In genomic region chr3:179158336-179159039, GRCh38 we compare ENCODE assay signal across 16 cellular contexts. TPM values are rescaled to one million over a fixed set of nuclear protein-coding genes. Genes with fewer than 3 reads are reported as not detected.
DNase-seq lines count a peak whose midpoint lies in the region; ATAC-seq and TF ChIP-seq lines count a peak whose summit lies in the region.
"Had no signal": no experiment of that assay in that cellular context is flagged by ENCODE, and none has a peak within 500 bp of the region (broad histone marks: within the 10 kb centered on the region; RNA-seq: fewer than 3 reads in every experiment).

No MANE protein-coding gene starts in this region.

- peaks cover 57% of the 10 kb centered on the region for H3K4me1 Mint-ChIP-seq in activated naive CD8-positive, alpha-beta T cell treated with anti-CD3 and anti-CD28 coated beads, Interleukin-2, amount 50 U/mL, for 24 hours
- H3K4me1 Mint-ChIP-seq in activated naive CD8-positive, alpha-beta T cell treated with anti-CD3 and anti-CD28 coated beads for 36 hours, result peaks cover 49% of the 10 kb centered on the region

- H3K36me3 Mint-ChIP-seq in activated naive CD8-positive, alpha-beta T cell treated with anti-CD3 and anti-CD28 coated beads, Interleukin-2, amount 50 U/mL, for 24 hours (ENCODE audit: low read depth), result no peaks in the 10 kb centered on the region
- no peaks in the 10 kb centered on the region for H3K36me3 Mint-ChIP-seq in activated naive CD8-positive, alpha-beta T cell treated with anti-CD3 and anti-CD28 coated beads for 36 hours
- H3K36me3 Mint-ChIP-seq: brain had no signal

- H3K4me3 Mint-ChIP-seq in activated naive CD8-positive, alpha-beta T cell treated with anti-CD3 and anti-CD28 coated beads, Interleukin-2, amount 50 U/mL, for 24 hours, result no peak overlapping the region
- no peak overlapping the region for H3K4me3 Mint-ChIP-seq in activated naive CD8-positive, alpha-beta T cell treated with anti-CD3 and anti-CD28 coated beads for 36 hours
- H3K4me3 Mint-ChIP-seq: brain, H9 had no signal

- no peaks in the 10 kb centered on the region for H3K9me3 Mint-ChIP-seq in activated naive CD8-positive, alpha-beta T cell treated with anti-CD3 and anti-CD28 coated beads, Interleukin-2, amount 50 U/mL, for 24 hours
- no peaks in the 10 kb centered on the region for H3K9me3 Mint-ChIP-seq in activated naive CD8-positive, alpha-beta T cell treated with anti-CD3 and anti-CD28 coated beads for 36 hours
- H3K9me3 Mint-ChIP-seq: brain, H9 had no signal

- H3K27ac Mint-ChIP-seq in activated naive CD8-positive, alpha-beta T cell treated with anti-CD3 and anti-CD28 coated beads, Interleukin-2, amount 50 U/mL, for 24 hours, result no peak overlapping the region
- H3K27ac Mint-ChIP-seq in activated naive CD8-positive, alpha-beta T cell treated with anti-CD3 and anti-CD28 coated beads for 36 hours, result no peak overlapping the region
- H3K27ac Mint-ChIP-seq: brain, H9 had no signal

- DNase-seq in activated naive CD8-positive, alpha-beta T cell treated with anti-CD3 and anti-CD28 coated beads, Interleukin-2, amount 50 U/mL, for 24 hours, result no peak
- DNase-seq in activated naive CD8-positive, alpha-beta T cell treated with anti-CD3 and anti-CD28 coated beads for 36 hours, result no peak
- DNase-seq in DMS153 (lab: John Stamatoyannopoulos, UW), result no peak
- no peak for DNase-seq in GM13976 (ENCODE audit: low spot score)
- DNase-seq: activated CD4-positive, alpha-beta T cell treated with anti-CD3 and anti-CD28 coated beads for 4 hours; activated effector memory CD4-positive, alpha-beta T cell treated with anti-CD3 and anti-CD28 coated beads, Interleukin-2, amount 50 U/mL, for 16 hours; DMS 273 treated with DMSO at 0.1 percent for 48 hours; foreskin fibroblast; H9; stimulated activated CD4-positive, alpha-beta T cell treated with anti-CD3 and anti-CD28 coated beads, Interleukin-12 subunit alpha, Interleukin-12 subunit beta, amount 100 ng/mL, for 4 hours had no signal

- no peak for TF ChIP-seq CTCF in GM13976 (IDR thresholded peaks at IDR 0.05; ENCODE audit: borderline replicate concordance, control extremely low read depth, extremely low read depth, insufficient read depth, missing control alignments)

- ATAC-seq in activated naive CD8-positive, alpha-beta T cell treated with anti-CD3 and anti-CD28 coated beads, Interleukin-2, amount 50 U/mL, for 24 hours, result peak; percentile 69
- ATAC-seq in GM21619 (IDR thresholded peaks at IDR 0.05; ENCODE audit: unreplicated experiment) (peak; percentile 71), HG03280 (IDR thresholded peaks at IDR 0.05; ENCODE audit: unreplicated experiment) (peak; percentile 66), HG03095 (IDR thresholded peaks at IDR 0.05; ENCODE audit: unreplicated experiment) (no peak), SK-N-SH treated with all-trans-retinoic acid at 6 μM for 48 hours (no peak)
- ATAC-seq: Panc1 had no signal

- in situ Hi-C loops in GM13976 (cut with MboI; ENCODE audit: low sequenced_read_pairs, unreplicated experiment), result no loop called here

- H3K27me3 Mint-ChIP-seq in activated naive CD8-positive, alpha-beta T cell treated with anti-CD3 and anti-CD28 coated beads, Interleukin-2, amount 50 U/mL, for 24 hours, result no peaks in the 10 kb centered on the region
- H3K27me3 Mint-ChIP-seq in activated naive CD8-positive, alpha-beta T cell treated with anti-CD3 and anti-CD28 coated beads for 36 hours, result no peaks in the 10 kb centered on the region
- H3K27me3 Mint-ChIP-seq: brain had no signal

TF ChIP-seq in SK-N-SH treated with all-trans-retinoic acid at 6 μM for 48 hours, 23 proteins besides CTCF, POLR2A, EP300 and RAD21:
- TF ChIP-seq SNAI2 (CRISPR knock-in tag; IDR thresholded peaks at IDR 0.05) (no peak), ISL1 (CRISPR knock-in tag; IDR thresholded peaks at IDR 0.05) (no peak), ZFP3 (CRISPR knock-in tag; IDR thresholded peaks at IDR 0.05) (no peak), ESRRG (CRISPR knock-in tag; IDR thresholded peaks at IDR 0.05) (no peak), ZNF8 (CRISPR knock-in tag; IDR thresholded peaks at IDR 0.05) (no peak), TCF4 (CRISPR knock-in tag; IDR thresholded peaks at IDR 0.05; ENCODE audit: borderline replicate concordance) (no peak), ZNF565 (CRISPR knock-in tag; conservative IDR thresholded peaks at IDR 0.05; ENCODE audit: low read depth) (no peak), ZNF70 (CRISPR knock-in tag; IDR thresholded peaks at IDR 0.05) (no peak), CSRNP3 (CRISPR knock-in tag; IDR thresholded peaks at IDR 0.05) (no peak), PATZ1 (CRISPR knock-in tag; IDR thresholded peaks at IDR 0.05; ENCODE audit: borderline replicate concordance) (no peak), GLIS3 (CRISPR knock-in tag; IDR thresholded peaks at IDR 0.05) (no peak), BACH2 (CRISPR knock-in tag; IDR thresholded peaks at IDR 0.05; ENCODE audit: borderline replicate concordance) (no peak), OSR1 (CRISPR knock-in tag; IDR thresholded peaks at IDR 0.05) (no peak), CSDC2 (CRISPR knock-in tag; IDR thresholded peaks at IDR 0.05) (no peak), ZC3H10 (CRISPR knock-in tag; IDR thresholded peaks at IDR 0.05) (no peak), ZFP30 (CRISPR knock-in tag; IDR thresholded peaks at IDR 0.05) (no peak), RARB (CRISPR knock-in tag; IDR thresholded peaks at IDR 0.05) (no peak), TOX (CRISPR knock-in tag; IDR thresholded peaks at IDR 0.05; ENCODE audit: borderline replicate concordance) (no peak)
- TF ChIP-seq, protein P1, sequence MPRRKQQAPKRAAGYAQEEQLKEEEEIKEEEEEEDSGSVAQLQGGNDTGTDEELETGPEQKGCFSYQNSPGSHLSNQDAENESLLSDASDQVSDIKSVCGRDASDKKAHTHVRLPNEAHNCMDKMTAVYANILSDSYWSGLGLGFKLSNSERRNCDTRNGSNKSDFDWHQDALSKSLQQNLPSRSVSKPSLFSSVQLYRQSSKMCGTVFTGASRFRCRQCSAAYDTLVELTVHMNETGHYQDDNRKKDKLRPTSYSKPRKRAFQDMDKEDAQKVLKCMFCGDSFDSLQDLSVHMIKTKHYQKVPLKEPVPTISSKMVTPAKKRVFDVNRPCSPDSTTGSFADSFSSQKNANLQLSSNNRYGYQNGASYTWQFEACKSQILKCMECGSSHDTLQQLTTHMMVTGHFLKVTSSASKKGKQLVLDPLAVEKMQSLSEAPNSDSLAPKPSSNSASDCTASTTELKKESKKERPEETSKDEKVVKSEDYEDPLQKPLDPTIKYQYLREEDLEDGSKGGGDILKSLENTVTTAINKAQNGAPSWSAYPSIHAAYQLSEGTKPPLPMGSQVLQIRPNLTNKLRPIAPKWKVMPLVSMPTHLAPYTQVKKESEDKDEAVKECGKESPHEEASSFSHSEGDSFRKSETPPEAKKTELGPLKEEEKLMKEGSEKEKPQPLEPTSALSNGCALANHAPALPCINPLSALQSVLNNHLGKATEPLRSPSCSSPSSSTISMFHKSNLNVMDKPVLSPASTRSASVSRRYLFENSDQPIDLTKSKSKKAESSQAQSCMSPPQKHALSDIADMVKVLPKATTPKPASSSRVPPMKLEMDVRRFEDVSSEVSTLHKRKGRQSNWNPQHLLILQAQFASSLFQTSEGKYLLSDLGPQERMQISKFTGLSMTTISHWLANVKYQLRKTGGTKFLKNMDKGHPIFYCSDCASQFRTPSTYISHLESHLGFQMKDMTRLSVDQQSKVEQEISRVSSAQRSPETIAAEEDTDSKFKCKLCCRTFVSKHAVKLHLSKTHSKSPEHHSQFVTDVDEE (CRISPR knock-in tag; IDR thresholded peaks at IDR 0.05), result no peak
- TF ChIP-seq, protein P2, sequence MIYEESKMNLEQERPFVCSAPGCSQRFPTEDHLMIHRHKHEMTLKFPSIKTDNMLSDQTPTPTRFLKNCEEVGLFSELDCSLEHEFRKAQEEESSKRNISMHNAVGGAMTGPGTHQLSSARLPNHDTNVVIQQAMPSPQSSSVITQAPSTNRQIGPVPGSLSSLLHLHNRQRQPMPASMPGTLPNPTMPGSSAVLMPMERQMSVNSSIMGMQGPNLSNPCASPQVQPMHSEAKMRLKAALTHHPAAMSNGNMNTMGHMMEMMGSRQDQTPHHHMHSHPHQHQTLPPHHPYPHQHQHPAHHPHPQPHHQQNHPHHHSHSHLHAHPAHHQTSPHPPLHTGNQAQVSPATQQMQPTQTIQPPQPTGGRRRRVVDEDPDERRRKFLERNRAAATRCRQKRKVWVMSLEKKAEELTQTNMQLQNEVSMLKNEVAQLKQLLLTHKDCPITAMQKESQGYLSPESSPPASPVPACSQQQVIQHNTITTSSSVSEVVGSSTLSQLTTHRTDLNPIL (CRISPR knock-in tag; IDR thresholded peaks at IDR 0.05; ENCODE audit: low read depth), result no peak
TF ChIP-seq in SK-N-SH treated with all-trans-retinoic acid at 6 μM for 48 hours: peak in this region for 0.

RNA-seq across cellular contexts. Expression of gene PIK3CA, which starts 10.3 kb away (rescaled TPM):
- 10 to 100 TPM; 16.8 to 19.0 TPM for total RNA-seq in activated naive CD8-positive, alpha-beta T cell treated with anti-CD3 and anti-CD28 coated beads for 36 hours

Comparison
In these comparisons a context has a peak if more than half of its experiments do, and no peak if none do; other contexts are left out.
1. ATAC-seq: peak in activated naive CD8-positive, alpha-beta T cell treated with anti-CD3 and anti-CD28 coated beads, Interleukin-2, amount 50 U/mL, for 24 hours (single experiment), GM21619 (single experiment) and HG03280 (single experiment); none in HG03095 (single experiment) and SK-N-SH treated with all-trans-retinoic acid at 6 μM for 48 hours (single experiment).